ENCODE assay signal across 1 cellular context in the genomic region with DNA sequence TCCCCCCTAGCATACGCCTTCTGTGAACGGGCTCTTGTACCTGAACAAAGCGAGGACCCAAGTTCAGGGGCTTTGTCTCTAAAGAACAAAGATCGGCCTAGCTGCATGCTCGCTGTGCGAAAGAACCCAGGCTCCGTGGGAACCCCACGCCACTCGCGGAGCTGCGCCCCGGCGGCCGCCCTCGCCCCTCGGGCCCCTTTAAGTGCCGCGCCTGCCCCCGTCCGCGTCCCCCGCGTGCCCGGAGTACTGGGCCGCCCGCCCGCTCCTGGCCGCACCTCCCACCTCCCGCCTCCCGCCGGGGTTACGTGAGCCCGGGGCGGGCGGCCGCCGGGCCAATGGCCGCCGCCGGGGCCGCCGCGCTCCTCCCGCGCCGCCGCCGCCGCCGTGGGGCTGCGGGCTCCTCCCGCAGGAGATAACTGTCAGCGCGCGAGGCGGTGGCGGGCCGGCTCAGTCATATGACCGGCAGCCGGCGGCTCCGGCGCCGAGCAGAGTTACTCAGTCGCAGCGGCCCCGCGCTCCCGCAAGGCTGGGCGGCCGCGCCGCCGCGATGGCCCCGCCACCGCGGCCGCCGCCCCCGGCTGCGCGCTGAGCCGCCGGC.
TF ChIP-seq lines count a peak whose summit lies in the region.

Gene FNIP2, plus strand, starts transcription at position 450 of the 598 bp plus-strand sequence. CDS start 187 bp downstream, outside the sequence.

TF ChIP-seq in GM12878, 131 proteins besides CTCF, POLR2A, EP300 and RAD21 (continued from another document):
- TF ChIP-seq ZNF687 (IDR thresholded peaks at IDR 0.05) (0 out of 2 replicates have a peak, but pooled peaks have one; percentile 58), NFYA (IDR thresholded peaks at IDR 0.05; ENCODE audit: borderline replicate concordance, low read depth, low read length) (no peak), BACH1 (IDR thresholded peaks at IDR 0.05; ENCODE audit: borderline replicate concordance) (peak; percentile 85), RAD51 (IDR thresholded peaks at IDR 0.05) (no peak), YY1 (IDR thresholded peaks at IDR 0.05; ENCODE audit: low read depth, low read length) (peak; percentile 49; the same call in 1 of the 2 replicates), PAX5 (IDR thresholded peaks at IDR 0.05; ENCODE audit: borderline replicate concordance, low read depth, low read length) (no peak), NRF1 (conservative IDR thresholded peaks at IDR 0.05; ENCODE audit: low read depth, low read length) (no peak), FOS (IDR thresholded peaks at IDR 0.05; ENCODE audit: borderline replicate concordance, extremely low read depth, insufficient read length) (no peak), BHLHE40 (IDR thresholded peaks at IDR 0.05; ENCODE audit: borderline replicate concordance in 1 of 2, low read depth in 2 of 2, low read length in 1 of 2) (peak in 1 of 2 experiments; percentile 75; a peak in 2 of 4 replicates), NFXL1 (IDR thresholded peaks at IDR 0.05; ENCODE audit: borderline replicate concordance) (no peak), IKZF1 (conservative IDR thresholded peaks at IDR 0.05) (peak; percentile 44; the same call in 1 of the 2 replicates), TCF7 (IDR thresholded peaks at IDR 0.05; ENCODE audit: borderline replicate concordance) (no peak), RB1 (IDR thresholded peaks at IDR 0.05; ENCODE audit: borderline replicate concordance) (no peak), EED (IDR thresholded peaks at IDR 0.05; ENCODE audit: low read depth) (no peak)
- TF ChIP-seq, protein P1, sequence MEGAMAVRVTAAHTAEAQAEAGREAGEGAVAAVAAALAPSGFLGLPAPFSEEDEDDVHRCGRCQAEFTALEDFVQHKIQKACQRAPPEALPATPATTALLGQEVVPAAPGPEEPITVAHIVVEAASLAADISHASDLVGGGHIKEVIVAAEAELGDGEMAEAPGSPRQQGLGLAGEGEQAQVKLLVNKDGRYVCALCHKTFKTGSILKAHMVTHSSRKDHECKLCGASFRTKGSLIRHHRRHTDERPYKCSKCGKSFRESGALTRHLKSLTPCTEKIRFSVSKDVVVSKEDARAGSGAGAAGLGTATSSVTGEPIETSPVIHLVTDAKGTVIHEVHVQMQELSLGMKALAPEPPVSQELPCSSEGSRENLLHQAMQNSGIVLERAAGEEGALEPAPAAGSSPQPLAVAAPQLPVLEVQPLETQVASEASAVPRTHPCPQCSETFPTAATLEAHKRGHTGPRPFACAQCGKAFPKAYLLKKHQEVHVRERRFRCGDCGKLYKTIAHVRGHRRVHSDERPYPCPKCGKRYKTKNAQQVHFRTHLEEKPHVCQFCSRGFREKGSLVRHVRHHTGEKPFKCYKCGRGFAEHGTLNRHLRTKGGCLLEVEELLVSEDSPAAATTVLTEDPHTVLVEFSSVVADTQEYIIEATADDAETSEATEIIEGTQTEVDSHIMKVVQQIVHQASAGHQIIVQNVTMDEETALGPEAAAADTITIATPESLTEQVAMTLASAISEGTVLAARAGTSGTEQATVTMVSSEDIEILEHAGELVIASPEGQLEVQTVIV (IDR thresholded peaks at IDR 0.05; ENCODE audit: borderline replicate concordance, partially characterized antibody) = no peak
